ENCODE assay signal across 25 cellular contexts in the genomic region with DNA sequence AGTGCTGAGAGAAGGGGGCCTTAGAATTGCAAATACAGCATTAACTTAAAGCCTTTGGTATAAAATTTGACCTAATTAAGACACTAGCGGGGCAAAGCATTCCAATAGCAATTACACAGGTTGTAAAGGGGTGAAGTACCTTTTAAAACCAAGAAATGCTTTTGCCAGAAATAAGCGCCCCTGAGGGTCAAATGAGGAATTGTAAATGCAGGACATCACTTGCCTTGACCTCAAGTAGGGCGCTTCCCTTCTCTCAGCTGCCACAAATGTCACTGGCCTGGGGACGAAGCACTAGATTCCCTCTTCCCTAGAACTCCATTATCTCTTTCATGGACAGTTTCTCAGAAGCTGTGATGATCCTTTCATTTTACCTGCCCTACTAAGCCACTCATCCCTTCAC. TPM values are rescaled to one million over a fixed set of nuclear protein-coding genes. Genes with fewer than 3 reads are reported as not detected.
"Had no signal": no experiment of that assay in that cellular context is flagged by ENCODE, and none has a peak within 500 bp of the region (broad histone marks: within the 10 kb centered on the region; RNA-seq: fewer than 3 reads in every experiment).

No MANE protein-coding gene starts in this region.

- H3K27ac ChIP-seq: dorsolateral prefrontal cortex, esophagus muscularis mucosa, foreskin keratinocyte, gastroesophageal sphincter, heart left ventricle, hepatocyte, lower lobe of right lung, neutrophil, parathyroid adenoma, right atrium auricular region, sigmoid colon, stomach, thyroid gland, vagina had no signal

- H3K9me3 Mint-ChIP-seq: stimulated activated effector memory CD8-positive, alpha-beta T cell treated with anti-CD3 and anti-CD28 coated beads, Interleukin-12 subunit alpha, Interleukin-12 subunit beta, amount 100 ng/mL, for 72 hours had no signal

- H3K27me3 ChIP-seq: dorsolateral prefrontal cortex, esophagus muscularis mucosa, foreskin keratinocyte, gastroesophageal sphincter, hepatocyte, right atrium auricular region, sigmoid colon, stomach, thyroid gland, vagina had no signal

- H3K9me3 ChIP-seq: esophagus muscularis mucosa, gastroesophageal sphincter, heart left ventricle, lower lobe of right lung, neutrophil, right atrium auricular region, stomach, thyroid gland, vagina had no signal

- H3K36me3 Mint-ChIP-seq: naive thymus-derived CD8-positive, alpha-beta T cell; stimulated activated effector memory CD8-positive, alpha-beta T cell treated with anti-CD3 and anti-CD28 coated beads, Interleukin-12 subunit alpha, Interleukin-12 subunit beta, amount 100 ng/mL, for 72 hours had no signal

- H3K4me3 ChIP-seq: dorsolateral prefrontal cortex, esophagus muscularis mucosa, gastroesophageal sphincter, heart left ventricle, hepatocyte, lower lobe of right lung, right atrium auricular region, sigmoid colon, stomach, thyroid gland, vagina had no signal

- H3K4me3 Mint-ChIP-seq: naive thymus-derived CD8-positive, alpha-beta T cell; stimulated activated effector memory CD8-positive, alpha-beta T cell treated with anti-CD3 and anti-CD28 coated beads, Interleukin-12 subunit alpha, Interleukin-12 subunit beta, amount 100 ng/mL, for 72 hours had no signal

- H3K4me1 ChIP-seq: esophagus muscularis mucosa, gastroesophageal sphincter, heart left ventricle, lower lobe of right lung, parathyroid adenoma, right atrium auricular region, stomach, thyroid gland had no signal

- ATAC-seq: foreskin keratinocyte; gastroesophageal sphincter; heart left ventricle; left ventricle myocardium superior; lower lobe of right lung; naive thymus-derived CD8-positive, alpha-beta T cell; stimulated activated effector memory CD8-positive, alpha-beta T cell treated with anti-CD3 and anti-CD28 coated beads, Interleukin-12 subunit alpha, Interleukin-12 subunit beta, amount 100 ng/mL, for 72 hours had no signal

- H3K36me3 ChIP-seq: esophagus muscularis mucosa, gastroesophageal sphincter, heart left ventricle, lower lobe of right lung, neutrophil, right atrium auricular region, sigmoid colon, stomach, thyroid gland, vagina had no signal

- DNase-seq: dorsolateral prefrontal cortex; effector CD4-positive, alpha-beta T cell; foreskin keratinocyte; heart left ventricle; kidney glomerular epithelial cell; left colon; left ventricle myocardium superior; lower lobe of right lung; naive thymus-derived CD8-positive, alpha-beta T cell; sigmoid colon; stimulated activated CD4-positive, alpha-beta T cell treated with anti-CD3 and anti-CD28 coated beads, Interleukin-2, amount 100 ng/mL, for 24 hours; stimulated activated CD4-positive, alpha-beta T cell treated with anti-CD3 and anti-CD28 coated beads, Interleukin-4, amount 100 ng/mL, for 24 hours; stimulated activated naive CD4-positive, alpha-beta T cell treated with Interleukin-2 at 50 U/mL for 16 hours; stomach; thyroid gland; trophoblast cell had no signal

- H3K27ac Mint-ChIP-seq: naive thymus-derived CD8-positive, alpha-beta T cell; progenitor cell of endocrine pancreas; stimulated activated effector memory CD8-positive, alpha-beta T cell treated with anti-CD3 and anti-CD28 coated beads, Interleukin-12 subunit alpha, Interleukin-12 subunit beta, amount 100 ng/mL, for 72 hours had no signal

- H3K4me1 Mint-ChIP-seq: naive thymus-derived CD8-positive, alpha-beta T cell; stimulated activated effector memory CD8-positive, alpha-beta T cell treated with anti-CD3 and anti-CD28 coated beads, Interleukin-12 subunit alpha, Interleukin-12 subunit beta, amount 100 ng/mL, for 72 hours had no signal

- H3K9ac ChIP-seq: parathyroid adenoma had no signal

RNA-seq across cellular contexts. Expression of a gene that starts 48.3 kb away (rescaled TPM):
- total RNA-seq: naive thymus-derived CD8-positive, alpha-beta T cell had no signal
- polyA plus RNA-seq: naive thymus-derived CD8-positive, alpha-beta T cell had no signal
